In genomic region chr20:11697055-11697454, GRCh38 we compare ENCODE assay signal across 4 cellular contexts.
"Had no signal": no experiment of that assay in that cellular context is flagged by ENCODE, and none has a peak within 500 bp of the region (broad histone marks: within the 10 kb centered on the region; RNA-seq: fewer than 3 reads in every experiment).

No MANE protein-coding gene starts in this region.

- H3K4me3 Mint-ChIP-seq: GM23338, H9 had no signal

- H2AFZ ChIP-seq: GM23338 had no signal

- ATAC-seq: GM23338 had no signal

- H3K27ac Mint-ChIP-seq: GM23338, H9 had no signal

- H3K4me2 ChIP-seq: GM23338 had no signal

- H3K4me3 ChIP-seq: GM23338 had no signal

- DNase-seq: H9, HCEC 1CT, IMR-90 had no signal
